In genomic region chr15:66937588-66937987, GRCh38 we compare ENCODE assay signal across 19 cellular contexts.
DNase-seq lines count a peak whose midpoint lies in the region; ATAC-seq, FAIRE-seq and TF ChIP-seq lines count a peak whose summit lies in the region.
"Had no signal": no experiment of that assay in that cellular context is flagged by ENCODE, and none has a peak within 500 bp of the region (broad histone marks: within the 10 kb centered on the region; RNA-seq: fewer than 3 reads in every experiment).

No MANE protein-coding gene starts in this region.

- H3K27me3 ChIP-seq in HepG2 (ENCODE audit: control insufficient read depth in 1 of 2, insufficient read depth in 2 of 2, low read length in 2 of 2) (peaks cover 0 to 16% of the 10 kb centered on the region in 2 experiments; a peak in 3 of 5 replicates), right lobe of liver (no peaks in the 10 kb centered on the region), tibial artery (no peaks in the 10 kb centered on the region), SJCRH30 (no peaks in the 10 kb centered on the region)

- no peak for TF ChIP-seq EP300 in HepG2 (IDR thresholded peaks at IDR 0.05; ENCODE audit: low read depth in 2 of 2, low read length in 2 of 2)
- TF ChIP-seq EP300 in HepG2 (CRISPR knock-in tag; IDR thresholded peaks at IDR 0.05; ENCODE audit: borderline replicate concordance) = no peak

- H3K36me3 ChIP-seq in HepG2 (replicated peaks in 1 of 2; ENCODE audit: control insufficient read depth in 1 of 2, insufficient read depth in 2 of 2, low read length in 2 of 2) (no peaks in the 10 kb centered on the region), right lobe of liver (no peaks in the 10 kb centered on the region), tibial artery (no peaks in the 10 kb centered on the region), SJCRH30 (no peaks in the 10 kb centered on the region)

- H3K4me1 ChIP-seq in HepG2 (ENCODE audit: insufficient read depth, low read length) (peaks cover 38% of the 10 kb centered on the region), right lobe of liver (no peaks in the 10 kb centered on the region), tibial artery (peaks cover 0 to 11% (median 4%) of the 10 kb centered on the region in 4 donors), SJCRH30 (no peaks in the 10 kb centered on the region; the same call in 1 of the 2 replicates)

- TF ChIP-seq POLR2A in HepG2 (IDR thresholded peaks at IDR 0.05; ENCODE audit: insufficient read depth in 1 of 2, low read depth in 2 of 2, low read length in 2 of 2) (no peak), right lobe of liver (IDR thresholded peaks at IDR 0.05) (no peak)

- no peaks in the 10 kb centered on the region for H3K79me2 ChIP-seq in HepG2 (ENCODE audit: insufficient read depth, low read length)

- WGBS in HepG2 (ENCODE audit: low lambda C conversion rate) = 100% methylated on average over 1 of the region's 3 CpGs
- 94% methylated on average over 2 of the region's 3 CpGs for WGBS in right lobe of liver (ENCODE audit: insufficient coverage, low coverage, low lambda C conversion rate, missing lambda C conversion rate)

- ATAC-seq in HepG2 = no peak
- ATAC-seq in right lobe of liver = no peak
- no peak for ATAC-seq in GM21423 (IDR thresholded peaks at IDR 0.05; ENCODE audit: unreplicated experiment)

- H3K9ac ChIP-seq in HepG2 (ENCODE audit: insufficient read depth, low read depth, low read length) = no peak overlapping the region

- H3K9me3 ChIP-seq in HepG2 (ENCODE audit: low read length) = peaks cover 9% of the 10 kb centered on the region; the same call in 1 of the 2 replicates
- no peaks in the 10 kb centered on the region for H3K9me3 ChIP-seq in right lobe of liver
- peaks cover 0 to 6% (median 4%) of the 10 kb centered on the region in 3 donors for H3K9me3 ChIP-seq in tibial artery
- peaks cover 3% of the 10 kb centered on the region; the same call in 1 of the 2 replicates for H3K9me3 ChIP-seq in SJCRH30 (replicated peaks)

- TF ChIP-seq CTCF in HepG2 (CRISPR knock-in tag; IDR thresholded peaks at IDR 0.05) = no peak
- TF ChIP-seq CTCF in right lobe of liver (IDR thresholded peaks at IDR 0.05) = no peak
- no peak for TF ChIP-seq CTCF in coronary artery (IDR thresholded peaks at IDR 0.05)
- no peak for TF ChIP-seq CTCF in tibial artery (IDR thresholded peaks at IDR 0.05)

- TF ChIP-seq RAD21 in HepG2 (CRISPR knock-in tag; IDR thresholded peaks at IDR 0.05) = no peak

- in situ Hi-C loops in HepG2 (cut with HindIII; ENCODE audit: extremely low pct_ligation_motif_present, low pct_unique_long_range_greater_than_20kb) = loop anchor here (25.0 kb wide), 1 partner anchor 500 kb away; no protein-coding TSS in a partner anchor

- BruUV-seq in HepG2 (replicated peaks; lab: Mats Ljungman, UMichigan) = no TSS peak

- POLR2A ChIA-PET in HepG2 (lab: Yijun Ruan, JAX) = no interaction called here

- no peak for FAIRE-seq in HepG2 (lab: Jason Lieb, UNC)
- FAIRE-seq: GM12891, GM18507, H1 had no signal

- H3K27ac ChIP-seq in HepG2 (ENCODE audit: extremely low read length, insufficient read depth, low read length) (no peak overlapping the region), right lobe of liver (no peak overlapping the region), coronary artery (no peak overlapping the region), tibial artery (no peak overlapping the region), SJCRH30 (no peak overlapping the region)
- H3K27ac ChIP-seq: GM23248 had no signal

- intact Hi-C loops in HepG2 (cut with micrococcal nuclease; ENCODE audit: unreplicated experiment) (no loop called here), right lobe of liver (cut with DNase I) (no loop called here), tibial artery (cut with DNase I; ENCODE audit: low total_unique reads) (no loop called here)

- H2AFZ ChIP-seq in HepG2 (ENCODE audit: low read length) = no peak overlapping the region

- H4K20me1 ChIP-seq in HepG2 (ENCODE audit: insufficient read depth, low read length) = no peaks in the 10 kb centered on the region

- no peak overlapping the region for H3K4me2 ChIP-seq in HepG2 (ENCODE audit: low read depth, low read length)

- CTCF ChIA-PET in HepG2 (lab: Yijun Ruan, JAX; ENCODE audit: low intra/inter-chr PET ratio, low total read pairs) = no interaction called here

- DNase-seq in HepG2 (ENCODE audit: low spot score) (no peak), right lobe of liver (no peak), coronary artery (ENCODE audit: low spot score) (peak; percentile 43), mesenteric fat pad (ENCODE audit: low spot score) (peak; percentile 12), tibial artery (peak; percentile 11 to 23), SKM-1 treated with dmso at 0.1 percent for 144 hours (lab: John Stamatoyannopoulos, UW; ENCODE audit: unreplicated experiment) (no peak), SJCRH30 (no peak)
- DNase-seq: C1 segment of cervical spinal cord; Calu3; CD4-positive, alpha-beta memory T cell; COR-L47; DMS79 treated with DMSO at 0.1 percent for 48 hours; H7; HCEC 1CT had no signal

- no peak overlapping the region for H3K4me3 ChIP-seq in HepG2 (replicated peaks in 1 of 3; ENCODE audit: insufficient read depth in 1 of 3, low read depth in 2 of 3, low read length in 3 of 3)
- no peak overlapping the region for H3K4me3 ChIP-seq in right lobe of liver
- no peak overlapping the region for H3K4me3 ChIP-seq in coronary artery
- H3K4me3 ChIP-seq in tibial artery = no peak overlapping the region
- no peak overlapping the region for H3K4me3 ChIP-seq in SJCRH30
- H3K4me3 ChIP-seq: GM23248 had no signal

TF ChIP-seq in HepG2, 621 proteins besides CTCF, POLR2A, EP300 and RAD21:
- TF ChIP-seq IKZF5 (CRISPR knock-in tag; IDR thresholded peaks at IDR 0.05) (no peak), HDAC1 (CRISPR knock-in tag; IDR thresholded peaks at IDR 0.05) (no peak), ZNF564 (CRISPR knock-in tag; IDR thresholded peaks at IDR 0.05) (peak; percentile 98)

Comparison
In these comparisons a context has a peak if more than half of its experiments do, and no peak if none do; other contexts are left out.
1. DNase-seq: peak in coronary artery (single experiment), mesenteric fat pad (single experiment) and tibial artery (2 of 2); none in HepG2 (single experiment), right lobe of liver (0 of 3), SKM-1 treated with dmso at 0.1 percent for 144 hours (single experiment) and SJCRH30 (0 of 2).